1 cellular context compared by ENCODE assay signal in genomic region chr11:65518941-65519549, GRCh38.
TF ChIP-seq lines count a peak whose summit lies in the region.

No MANE protein-coding gene starts in this region.

TF ChIP-seq in HEK293, 187 proteins besides CTCF, POLR2A, EP300 and RAD21:
- TF ChIP-seq ZNF362 (tag by site-specific recombination; IDR thresholded peaks at IDR 0.05), result peak; percentile 55
